8 cellular contexts compared by ENCODE assay signal in the genomic region with DNA sequence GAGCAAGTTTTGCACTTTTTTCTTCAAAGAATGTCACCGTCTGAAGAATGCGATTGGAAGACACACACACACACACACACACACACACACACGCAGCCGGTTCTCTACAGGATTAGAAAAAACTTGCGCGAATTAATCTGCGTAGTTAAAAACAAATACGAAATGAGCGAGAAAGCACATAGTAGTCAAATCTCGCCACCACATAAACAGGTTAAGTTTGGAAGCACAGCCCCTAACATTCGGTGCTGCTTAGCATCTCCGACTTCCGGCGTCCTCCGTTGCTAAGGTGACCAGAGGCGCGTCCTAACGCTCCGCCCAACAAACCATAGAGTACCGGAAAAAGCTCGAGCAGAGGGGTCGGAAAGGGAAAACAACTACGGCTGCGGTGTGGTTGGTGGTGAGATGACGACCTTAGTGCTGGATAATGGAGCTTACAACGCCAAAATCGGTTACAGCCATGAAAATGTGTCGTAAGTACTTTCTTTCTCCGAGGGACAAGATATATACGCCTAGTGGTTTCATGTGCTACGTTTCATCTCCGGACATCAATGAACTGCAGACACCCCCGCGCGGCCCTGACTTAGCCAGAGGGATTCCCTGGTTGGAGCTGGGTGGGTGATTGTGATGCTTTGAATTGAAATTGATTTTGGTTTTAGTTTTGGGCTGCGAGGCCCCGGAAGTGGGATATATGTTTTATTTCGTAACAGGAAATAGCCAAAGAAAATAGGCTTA.
DNase-seq lines count a peak whose midpoint lies in the region; ATAC-seq and TF ChIP-seq lines count a peak whose summit lies in the region.

A gene (plus strand): TSS at position 366 of the 732 bp plus-strand sequence. CDS start 37 bp downstream, at position 403.

- DNase-seq in AG08395 (ENCODE audit: low spot score) = peak; percentile 96
- DNase-seq in NCI-H2227 treated with DMSO at 0.1 percent for 48 hours (lab: John Stamatoyannopoulos, UW) = peak; percentile 95
- DNase-seq in cardiac fibroblast (ENCODE audit: low read depth in 2 of 2) = peak; percentile 97 to 98
- peak; percentile 97 for DNase-seq in inferior parietal cortex (ENCODE audit: extremely low spot score)
- peak; percentile 94 for DNase-seq in stimulated activated CD4-positive, alpha-beta T cell treated with anti-CD3 and anti-CD28 coated beads, Interleukin-12 subunit alpha, Interleukin-12 subunit beta, amount 100 ng/mL, for 4 hours

- H3K4me3 ChIP-seq in WI38 (ENCODE audit: low read depth, low read length) = peak within 1 kb of the TSS; percentile 67
- H3K4me3 ChIP-seq in cardiac fibroblast (replicated peaks in 1 of 2; ENCODE audit: low read depth in 2 of 2, low read length in 2 of 2) = peak within 1 kb of the TSS; percentile 68 to 80

- ATAC-seq in GM18907 (IDR thresholded peaks at IDR 0.05; ENCODE audit: unreplicated experiment) = peak; percentile 93
- peak; percentile 92 for ATAC-seq in HG03159 (IDR thresholded peaks at IDR 0.05; ENCODE audit: unreplicated experiment)

- no peak for TF ChIP-seq CTCF in WI38 (IDR thresholded peaks at IDR 0.05; ENCODE audit: low read depth, low read length)
- TF ChIP-seq CTCF in cardiac fibroblast (IDR thresholded peaks at IDR 0.05; ENCODE audit: low read depth, low read length) = no peak

Comparison
In these comparisons a context has a peak if more than half of its experiments do, and no peak if none do; other contexts are left out.
1. Peak in every context shown above with its lines: DNase-seq, ATAC-seq and H3K4me3 ChIP-seq.